1 cellular context compared by ENCODE assay signal in the genomic region with DNA sequence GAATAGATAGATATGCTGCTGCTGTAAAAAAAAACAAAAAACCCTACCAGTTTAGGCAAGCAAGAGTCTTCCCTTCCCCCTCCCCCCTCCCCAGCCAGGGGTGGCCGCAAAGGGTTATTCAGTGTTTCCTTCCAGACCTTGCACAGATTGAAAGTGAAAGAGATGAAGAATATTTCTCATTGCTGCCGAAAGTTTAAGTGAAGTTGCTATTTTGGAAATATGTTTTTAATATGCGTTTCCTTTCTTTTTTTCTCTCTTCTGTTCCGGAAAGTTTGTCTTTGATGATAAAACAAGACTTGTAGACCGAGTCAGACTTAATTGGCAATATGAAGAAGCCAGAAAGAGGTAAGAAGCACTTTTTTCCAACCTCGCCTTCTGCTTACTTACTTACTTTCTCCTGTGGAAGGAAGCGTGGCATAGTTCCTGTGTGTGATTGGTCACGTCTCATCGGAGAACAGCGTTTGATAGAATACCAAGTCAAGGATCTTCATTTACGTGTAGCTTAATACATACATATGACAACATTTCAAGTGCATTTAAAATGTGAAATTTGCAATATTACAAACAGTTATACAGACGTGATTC.
TF ChIP-seq lines count a peak whose summit lies in the region.

No MANE protein-coding gene starts in this region.

TF ChIP-seq in WTC11, 78 proteins besides CTCF, POLR2A, EP300 and RAD21 (continued from another document):
- no peak for TF ChIP-seq KAT7 (CRISPR knock-in tag; IDR thresholded peaks at IDR 0.05; ENCODE audit: borderline replicate concordance)
